In the genomic region with DNA sequence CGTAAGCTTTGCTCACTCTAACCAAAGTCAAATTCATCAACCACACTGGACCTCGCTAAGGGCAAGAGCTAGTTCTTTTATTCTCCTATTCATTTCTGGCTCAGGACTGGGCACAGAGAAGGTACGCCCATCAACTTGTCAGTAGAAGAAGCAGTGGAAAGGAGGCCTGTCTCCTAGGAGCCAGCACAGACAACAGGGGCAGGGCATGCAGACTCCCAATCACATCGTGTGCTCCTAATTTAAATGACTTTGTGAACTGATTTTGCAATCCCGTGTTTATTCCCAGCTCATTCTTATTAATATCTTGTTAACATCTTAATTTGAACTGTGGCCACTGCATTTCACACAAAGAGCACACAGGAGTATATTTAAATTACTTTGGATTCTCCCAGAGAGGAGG, we compare ENCODE assay signal across 24 cellular contexts.
"Had no signal": no experiment of that assay in that cellular context is flagged by ENCODE, and none has a peak within 500 bp of the region (broad histone marks: within the 10 kb centered on the region; RNA-seq: fewer than 3 reads in every experiment).

No MANE protein-coding gene starts in this region.

- H3K27ac ChIP-seq: adrenal gland, coronary artery, parathyroid adenoma, skin epidermis, tibial artery had no signal

- H3K4me3 Mint-ChIP-seq: activated B cell treated with CpG ODN at 0.5 μM for 24 hours; activated CD4-positive, alpha-beta T cell treated with anti-CD3 and anti-CD28 coated beads for 36 hours; activated T-cell treated with anti-CD3 and anti-CD28 coated beads, Interleukin-2, amount 50 U/mL, for 24 hours; activated T-helper 17 cell treated with anti-CD3 and anti-CD28 coated beads, Interleukin-2, amount 50 U/mL, for 72 hours; endodermal cell; nephron progenitor cell; stimulated activated naive CD8-positive, alpha-beta T cell treated with anti-CD3 and anti-CD28 coated beads, Interleukin-15, Interleukin-2, amounts not matched to agents 100 ng/mL and 50 ng/mL, for 24 hours; T-helper 1 cell treated with Interleukin-12 subunit alpha and Interleukin-12 subunit beta and Interleukin-4 antibody, amounts not matched to agents 30 μg/mL and 1 μg/mL, for 36 hours had no signal

- H3K9me3 ChIP-seq: adrenal gland, mucosa of descending colon, tibial artery had no signal

- H3K4me1 Mint-ChIP-seq: activated T-helper 17 cell treated with anti-CD3 and anti-CD28 coated beads, Interleukin-2, amount 50 U/mL, for 72 hours; endodermal cell; nephron progenitor cell had no signal

- H3K9ac ChIP-seq: parathyroid adenoma had no signal

- H2AFZ ChIP-seq: parathyroid adenoma had no signal

- H3K27me3 Mint-ChIP-seq: activated CD4-positive, alpha-beta T cell treated with anti-CD3 and anti-CD28 coated beads for 36 hours; activated T-cell treated with anti-CD3 and anti-CD28 coated beads, Interleukin-2, amount 50 U/mL, for 24 hours; activated T-helper 17 cell treated with anti-CD3 and anti-CD28 coated beads, Interleukin-2, amount 50 U/mL, for 72 hours; stimulated activated naive CD8-positive, alpha-beta T cell treated with anti-CD3 and anti-CD28 coated beads, Interleukin-15, Interleukin-2, amounts not matched to agents 100 ng/mL and 50 ng/mL, for 24 hours had no signal

- H3K27ac Mint-ChIP-seq: activated B cell treated with CpG ODN at 0.5 μM for 24 hours; activated CD4-positive, alpha-beta T cell treated with anti-CD3 and anti-CD28 coated beads for 36 hours; activated naive CD4-positive, alpha-beta T cell treated with anti-CD3 and anti-CD28 coated beads, Interleukin-2, amount 50 U/mL, for 72 hours; activated T-cell treated with anti-CD3 and anti-CD28 coated beads, Interleukin-2, amount 50 U/mL, for 24 hours; activated T-helper 17 cell treated with anti-CD3 and anti-CD28 coated beads, Interleukin-2, amount 50 U/mL, for 72 hours; endodermal cell; nephron progenitor cell; stimulated activated naive CD8-positive, alpha-beta T cell treated with anti-CD3 and anti-CD28 coated beads, Interleukin-15, Interleukin-2, amounts not matched to agents 100 ng/mL and 50 ng/mL, for 24 hours; T-helper 1 cell treated with Interleukin-12 subunit alpha and Interleukin-12 subunit beta and Interleukin-4 antibody, amounts not matched to agents 30 μg/mL and 1 μg/mL, for 36 hours had no signal

- H3K9me3 Mint-ChIP-seq: activated B cell treated with CpG ODN at 0.5 μM for 24 hours; activated T-cell treated with anti-CD3 and anti-CD28 coated beads, Interleukin-2, amount 50 U/mL, for 24 hours; activated T-helper 17 cell treated with anti-CD3 and anti-CD28 coated beads, Interleukin-2, amount 50 U/mL, for 72 hours; endodermal cell; nephron progenitor cell; stimulated activated naive CD8-positive, alpha-beta T cell treated with anti-CD3 and anti-CD28 coated beads, Interleukin-15, Interleukin-2, amounts not matched to agents 100 ng/mL and 50 ng/mL, for 24 hours; T-helper 1 cell treated with Interleukin-12 subunit alpha and Interleukin-12 subunit beta and Interleukin-4 antibody, amounts not matched to agents 30 μg/mL and 1 μg/mL, for 36 hours had no signal

- H3K36me3 ChIP-seq: adrenal gland, tibial artery had no signal

- FAIRE-seq: bronchial epithelial cell had no signal

- H3K4me1 ChIP-seq: parathyroid adenoma had no signal

- ATAC-seq: activated CD4-positive, alpha-beta T cell treated with anti-CD3 and anti-CD28 coated beads for 36 hours; activated naive CD4-positive, alpha-beta T cell treated with anti-CD3 and anti-CD28 coated beads, Interleukin-2, amount 50 U/mL, for 72 hours; activated T-helper 17 cell treated with anti-CD3 and anti-CD28 coated beads, Interleukin-2, amount 50 U/mL, for 72 hours; mucosa of descending colon had no signal

- H3K79me2 ChIP-seq: parathyroid adenoma had no signal

- DNase-seq: activated B cell treated with CpG ODN at 0.5 μM for 24 hours; activated CD4-positive, alpha-beta T cell treated with anti-CD3 and anti-CD28 coated beads for 36 hours; activated CD4-positive, alpha-beta T cell treated with anti-CD3 and anti-CD28 coated beads, Interleukin-2, amount 50 U/mL, for 4 hours; activated CD8-positive, alpha-beta memory T cell treated with anti-CD3 and anti-CD28 coated beads for 24 hours; activated CD8-positive, alpha-beta memory T cell treated with anti-CD3 and anti-CD28 coated beads, Interleukin-2, amount 50 U/mL, for 4 hours; activated T-cell treated with anti-CD3 and anti-CD28 coated beads, Interleukin-2, amount 50 U/mL, for 24 hours; adrenal gland; endodermal cell; foreskin fibroblast; hippocampal formation; mucosa of descending colon; nephron progenitor cell; right cardiac atrium; stimulated activated CD4-positive, alpha-beta T cell treated with anti-CD3 and anti-CD28 coated beads, Interleukin-1b, Interleukin-23, amount 100 ng/mL, for 48 hours; substantia nigra had no signal

- H3K4me3 ChIP-seq: adrenal gland, coronary artery, mucosa of descending colon, skin epidermis, tibial artery had no signal

- H3K27me3 ChIP-seq: adrenal gland, tibial artery had no signal
